In the genomic region with DNA sequence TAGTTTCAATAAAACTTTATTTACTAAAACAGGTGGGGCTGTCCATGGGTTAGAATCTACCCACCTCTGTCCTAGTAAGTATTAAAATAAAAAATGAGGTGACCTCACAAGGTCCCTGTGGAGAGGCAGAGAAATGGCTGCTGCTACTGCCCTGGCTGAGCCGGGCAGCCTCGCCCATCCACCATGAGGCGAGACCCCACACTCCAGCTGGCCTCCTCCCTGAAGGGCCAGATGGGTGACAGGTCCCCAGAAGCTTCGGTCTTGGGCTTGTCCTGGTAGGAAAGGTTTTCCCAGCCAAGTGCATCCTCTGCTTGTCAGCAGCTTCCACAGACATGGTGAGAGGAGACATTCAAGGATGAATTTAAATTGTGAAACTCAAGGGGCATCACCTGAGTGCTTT, we compare ENCODE assay signal across 25 cellular contexts.
"Had no signal": no experiment of that assay in that cellular context is flagged by ENCODE, and none has a peak within 500 bp of the region (broad histone marks: within the 10 kb centered on the region; RNA-seq: fewer than 3 reads in every experiment).

No MANE protein-coding gene starts in this region.

- H3K4me3 ChIP-seq: cardiac muscle cell, SJCRH30 had no signal

- DNase-seq: activated B cell treated with CpG ODN at 0.5 μM for 24 hours; activated CD4-positive, alpha-beta T cell treated with anti-CD3 and anti-CD28 coated beads for 1 hour; activated CD4-positive, alpha-beta T cell treated with anti-CD3 and anti-CD28 coated beads, Interleukin-2, amount 10 ng/mL, durations not matched to agents 24 days and 14 days; activated CD4-positive, alpha-beta T cell treated with anti-CD3 and anti-CD28 coated beads, Interleukin-2, amount 50 U/mL, for 48 hours; activated CD8-positive, alpha-beta memory T cell treated with anti-CD3 and anti-CD28 coated beads for 24 hours; activated gamma-delta T cell treated with Interleukin-2 at 50 U/mL for 16 hours; activated naive CD4-positive, alpha-beta T cell treated with anti-CD3 and anti-CD28 coated beads, Interleukin-2, amount 10 ng/mL, durations not matched to agents 7 days and 5 days; activated naive CD8-positive, alpha-beta T cell treated with anti-CD3 and anti-CD28 coated beads for 36 hours; activated T-cell treated with anti-CD3 and anti-CD28 coated beads, Interleukin-2, amount 50 U/mL, for 4 hours; brain microvascular endothelial cell; NCI-H1092 treated with DMSO at 0.1 percent for 48 hours; NCI-H1417 treated with DMSO at 0.1 percent for 48 hours; NCI-H1694; NCI-H2107; NCI-H446; NCI-H526; NCI-H82; RPMI8226; SJCRH30; T-helper 17 cell; T-helper 9 cell had no signal

- H3K4me2 ChIP-seq: KMS-11 had no signal

- H3K36me3 ChIP-seq: brain microvascular endothelial cell, cardiac muscle cell, SJCRH30 had no signal

- H3K9me3 ChIP-seq: SJCRH30 had no signal

- H3K4me3 Mint-ChIP-seq: activated B cell treated with CpG ODN at 0.5 μM for 24 hours; activated CD4-positive, alpha-beta T cell treated with anti-CD3 and anti-CD28 coated beads, Interleukin-2, amount 10 ng/mL, durations not matched to agents 24 days and 14 days; activated naive CD4-positive, alpha-beta T cell treated with anti-CD3 and anti-CD28 coated beads, Interleukin-2, amount 10 ng/mL, durations not matched to agents 7 days and 5 days; activated naive CD8-positive, alpha-beta T cell treated with anti-CD3 and anti-CD28 coated beads for 36 hours; activated T-cell treated with anti-CD3 and anti-CD28 coated beads, Interleukin-2, amount 50 U/mL, for 4 hours; IgD-negative memory B cell; T-helper 17 cell had no signal

- H3K27me3 ChIP-seq: brain microvascular endothelial cell, cardiac muscle cell had no signal

- H3K27ac ChIP-seq: brain microvascular endothelial cell, cardiac muscle cell, KMS-11, SJCRH30 had no signal

- H3K4me1 Mint-ChIP-seq: activated B cell treated with CpG ODN at 0.5 μM for 24 hours; activated CD4-positive, alpha-beta T cell treated with anti-CD3 and anti-CD28 coated beads, Interleukin-2, amount 10 ng/mL, durations not matched to agents 24 days and 14 days; activated naive CD4-positive, alpha-beta T cell treated with anti-CD3 and anti-CD28 coated beads, Interleukin-2, amount 10 ng/mL, durations not matched to agents 7 days and 5 days; activated naive CD8-positive, alpha-beta T cell treated with anti-CD3 and anti-CD28 coated beads for 36 hours; IgD-negative memory B cell had no signal

- H3K9me3 Mint-ChIP-seq: activated B cell treated with CpG ODN at 0.5 μM for 24 hours; activated CD4-positive, alpha-beta T cell treated with anti-CD3 and anti-CD28 coated beads, Interleukin-2, amount 10 ng/mL, durations not matched to agents 24 days and 14 days; activated naive CD4-positive, alpha-beta T cell treated with anti-CD3 and anti-CD28 coated beads, Interleukin-2, amount 10 ng/mL, durations not matched to agents 7 days and 5 days; activated naive CD8-positive, alpha-beta T cell treated with anti-CD3 and anti-CD28 coated beads for 36 hours; activated T-cell treated with anti-CD3 and anti-CD28 coated beads, Interleukin-2, amount 50 U/mL, for 4 hours; IgD-negative memory B cell had no signal

- H3K36me3 Mint-ChIP-seq: activated naive CD4-positive, alpha-beta T cell treated with anti-CD3 and anti-CD28 coated beads, Interleukin-2, amount 10 ng/mL, durations not matched to agents 7 days and 5 days; activated naive CD8-positive, alpha-beta T cell treated with anti-CD3 and anti-CD28 coated beads for 36 hours; IgD-negative memory B cell had no signal

- H3K27me3 Mint-ChIP-seq: activated B cell treated with CpG ODN at 0.5 μM for 24 hours; activated CD4-positive, alpha-beta T cell treated with anti-CD3 and anti-CD28 coated beads, Interleukin-2, amount 10 ng/mL, durations not matched to agents 24 days and 14 days; activated naive CD4-positive, alpha-beta T cell treated with anti-CD3 and anti-CD28 coated beads, Interleukin-2, amount 10 ng/mL, durations not matched to agents 7 days and 5 days; activated naive CD8-positive, alpha-beta T cell treated with anti-CD3 and anti-CD28 coated beads for 36 hours; IgD-negative memory B cell; T-helper 17 cell had no signal

- H3K9ac ChIP-seq: KMS-11 had no signal

- H3K27ac Mint-ChIP-seq: activated B cell treated with CpG ODN at 0.5 μM for 24 hours; activated CD4-positive, alpha-beta T cell treated with anti-CD3 and anti-CD28 coated beads, Interleukin-2, amount 10 ng/mL, durations not matched to agents 24 days and 14 days; activated naive CD4-positive, alpha-beta T cell treated with anti-CD3 and anti-CD28 coated beads, Interleukin-2, amount 10 ng/mL, durations not matched to agents 7 days and 5 days; activated naive CD8-positive, alpha-beta T cell treated with anti-CD3 and anti-CD28 coated beads for 36 hours; IgD-negative memory B cell; T-helper 17 cell had no signal

- ATAC-seq: activated T-cell treated with anti-CD3 and anti-CD28 coated beads, Interleukin-2, amount 50 U/mL, for 4 hours; Right ventricle myocardium inferior; T-helper 17 cell had no signal

- H3K4me1 ChIP-seq: SJCRH30 had no signal
